In the genomic region with DNA sequence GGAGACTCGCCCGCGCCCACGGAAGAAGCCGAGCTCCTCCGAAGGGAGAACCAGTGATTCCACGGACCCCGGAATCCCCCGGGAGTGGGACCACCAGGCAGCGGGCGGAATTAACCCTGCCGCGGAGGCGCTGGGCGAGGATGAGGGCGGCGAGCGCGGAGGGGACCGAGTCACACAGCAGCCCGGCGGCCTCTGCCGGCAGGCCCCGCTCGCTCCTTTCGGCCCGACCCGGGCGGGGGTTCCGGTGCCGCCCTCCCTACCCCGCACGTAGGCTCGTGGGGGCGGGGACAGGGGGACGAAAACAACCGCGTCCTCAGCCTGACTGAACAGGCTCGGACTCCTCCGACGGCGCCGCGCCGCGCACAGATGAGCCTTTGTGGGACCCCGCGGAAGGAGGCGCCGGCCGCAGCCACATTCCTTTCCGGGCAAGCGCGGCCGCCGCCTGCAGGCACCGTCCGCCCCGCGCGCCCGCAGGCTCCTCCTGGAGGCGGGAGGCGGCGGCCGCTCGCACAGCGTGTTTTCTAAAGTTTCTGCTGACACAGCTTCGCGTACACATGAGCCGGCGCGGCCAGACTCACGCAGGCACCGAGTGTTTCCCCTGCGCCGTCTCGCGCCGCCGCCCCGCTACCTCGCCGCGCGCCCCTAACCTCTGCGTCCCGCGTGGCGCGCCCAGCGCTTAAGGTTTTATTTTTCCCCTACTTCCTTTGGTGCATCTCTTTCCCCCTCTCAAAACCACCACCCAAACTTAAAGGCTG, we compare ENCODE assay signal across 1 cellular context.
TF ChIP-seq lines count a peak whose summit lies in the region.

No MANE protein-coding gene starts in this region.

TF ChIP-seq in HepG2, 621 proteins besides CTCF, POLR2A, EP300 and RAD21 (continued from another document and continues in another):
- TF ChIP-seq CCAR2 (optimal IDR thresholded peaks at IDR 0.05; ENCODE audit: low read depth, low read length) (no peak), HNRNPK (IDR thresholded peaks at IDR 0.05; ENCODE audit: low read depth, low read length, poor library complexity, severe bottlenecking) (peak; percentile 85), ZBTB38 (CRISPR knock-in tag; IDR thresholded peaks at IDR 0.05) (peak; percentile 92), REL (CRISPR knock-in tag; conservative IDR thresholded peaks at IDR 0.05) (peak; percentile 78; the same call in 1 of the 2 replicates), PAF1 (CRISPR knock-in tag; IDR thresholded peaks at IDR 0.05) (no peak; the same call in 1 of the 2 replicates), RFXAP (CRISPR knock-in tag; IDR thresholded peaks at IDR 0.05; ENCODE audit: borderline replicate concordance) (peak; percentile 65; the same call in 1 of the 2 replicates), MYC (CRISPR knock-in tag; IDR thresholded peaks at IDR 0.05; ENCODE audit: borderline replicate concordance) (peak; percentile 54), ZNF44 (CRISPR knock-in tag; IDR thresholded peaks at IDR 0.05) (0 out of 2 replicates have a peak, but pooled peaks have one; percentile 67), KMT2B (CRISPR knock-in tag; IDR thresholded peaks at IDR 0.05) (no peak; the same call in none of the 2 replicates), SRSF1 (optimal IDR thresholded peaks at IDR 0.05; ENCODE audit: low read depth, low read length) (peak; percentile 93), PHF21A (CRISPR knock-in tag; IDR thresholded peaks at IDR 0.05) (peak; percentile 78), ZNF432 (CRISPR knock-in tag; IDR thresholded peaks at IDR 0.05; ENCODE audit: borderline replicate concordance) (no peak), ATF1 (CRISPR knock-in tag; IDR thresholded peaks at IDR 0.05) (no peak), AGO1 (IDR thresholded peaks at IDR 0.05; ENCODE audit: low read depth, low read length, poor library complexity, severe bottlenecking) (peak; percentile 73), ZBTB20 (CRISPR knock-in tag; IDR thresholded peaks at IDR 0.05; ENCODE audit: borderline replicate concordance, low read depth) (no peak; the same call in 1 of the 2 replicates), PITX1 (CRISPR knock-in tag; IDR thresholded peaks at IDR 0.05) (peak; percentile 66), SAP130 (CRISPR knock-in tag; IDR thresholded peaks at IDR 0.05; ENCODE audit: low read depth) (peak; percentile 84), BCL6 (CRISPR knock-in tag; IDR thresholded peaks at IDR 0.05) (peak; percentile 68), XRCC5 (optimal IDR thresholded peaks at IDR 0.05; ENCODE audit: low read length) (peak; percentile 91), RCOR2 (CRISPR knock-in tag; IDR thresholded peaks at IDR 0.05) (no peak), HNF4A (CRISPR knock-in tag; IDR thresholded peaks at IDR 0.05) (0 out of 2 replicates have a peak, but pooled peaks have one; percentile 3), FOXK2 (IDR thresholded peaks at IDR 0.05) (no peak), SRF (IDR thresholded peaks at IDR 0.05; ENCODE audit: low read depth, low read length) (0 out of 2 replicates have a peak, but pooled peaks have one; percentile 19)
- TF ChIP-seq, protein P1, sequence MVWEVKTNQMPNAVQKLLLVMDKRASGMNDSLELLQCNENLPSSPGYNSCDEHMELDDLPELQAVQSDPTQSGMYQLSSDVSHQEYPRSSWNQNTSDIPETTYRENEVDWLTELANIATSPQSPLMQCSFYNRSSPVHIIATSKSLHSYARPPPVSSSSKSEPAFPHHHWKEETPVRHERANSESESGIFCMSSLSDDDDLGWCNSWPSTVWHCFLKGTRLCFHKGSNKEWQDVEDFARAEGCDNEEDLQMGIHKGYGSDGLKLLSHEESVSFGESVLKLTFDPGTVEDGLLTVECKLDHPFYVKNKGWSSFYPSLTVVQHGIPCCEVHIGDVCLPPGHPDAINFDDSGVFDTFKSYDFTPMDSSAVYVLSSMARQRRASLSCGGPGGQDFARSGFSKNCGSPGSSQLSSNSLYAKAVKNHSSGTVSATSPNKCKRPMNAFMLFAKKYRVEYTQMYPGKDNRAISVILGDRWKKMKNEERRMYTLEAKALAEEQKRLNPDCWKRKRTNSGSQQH (CRISPR knock-in tag; IDR thresholded peaks at IDR 0.05; ENCODE audit: low read depth) = peak; percentile 88
- TF ChIP-seq, protein P2, sequence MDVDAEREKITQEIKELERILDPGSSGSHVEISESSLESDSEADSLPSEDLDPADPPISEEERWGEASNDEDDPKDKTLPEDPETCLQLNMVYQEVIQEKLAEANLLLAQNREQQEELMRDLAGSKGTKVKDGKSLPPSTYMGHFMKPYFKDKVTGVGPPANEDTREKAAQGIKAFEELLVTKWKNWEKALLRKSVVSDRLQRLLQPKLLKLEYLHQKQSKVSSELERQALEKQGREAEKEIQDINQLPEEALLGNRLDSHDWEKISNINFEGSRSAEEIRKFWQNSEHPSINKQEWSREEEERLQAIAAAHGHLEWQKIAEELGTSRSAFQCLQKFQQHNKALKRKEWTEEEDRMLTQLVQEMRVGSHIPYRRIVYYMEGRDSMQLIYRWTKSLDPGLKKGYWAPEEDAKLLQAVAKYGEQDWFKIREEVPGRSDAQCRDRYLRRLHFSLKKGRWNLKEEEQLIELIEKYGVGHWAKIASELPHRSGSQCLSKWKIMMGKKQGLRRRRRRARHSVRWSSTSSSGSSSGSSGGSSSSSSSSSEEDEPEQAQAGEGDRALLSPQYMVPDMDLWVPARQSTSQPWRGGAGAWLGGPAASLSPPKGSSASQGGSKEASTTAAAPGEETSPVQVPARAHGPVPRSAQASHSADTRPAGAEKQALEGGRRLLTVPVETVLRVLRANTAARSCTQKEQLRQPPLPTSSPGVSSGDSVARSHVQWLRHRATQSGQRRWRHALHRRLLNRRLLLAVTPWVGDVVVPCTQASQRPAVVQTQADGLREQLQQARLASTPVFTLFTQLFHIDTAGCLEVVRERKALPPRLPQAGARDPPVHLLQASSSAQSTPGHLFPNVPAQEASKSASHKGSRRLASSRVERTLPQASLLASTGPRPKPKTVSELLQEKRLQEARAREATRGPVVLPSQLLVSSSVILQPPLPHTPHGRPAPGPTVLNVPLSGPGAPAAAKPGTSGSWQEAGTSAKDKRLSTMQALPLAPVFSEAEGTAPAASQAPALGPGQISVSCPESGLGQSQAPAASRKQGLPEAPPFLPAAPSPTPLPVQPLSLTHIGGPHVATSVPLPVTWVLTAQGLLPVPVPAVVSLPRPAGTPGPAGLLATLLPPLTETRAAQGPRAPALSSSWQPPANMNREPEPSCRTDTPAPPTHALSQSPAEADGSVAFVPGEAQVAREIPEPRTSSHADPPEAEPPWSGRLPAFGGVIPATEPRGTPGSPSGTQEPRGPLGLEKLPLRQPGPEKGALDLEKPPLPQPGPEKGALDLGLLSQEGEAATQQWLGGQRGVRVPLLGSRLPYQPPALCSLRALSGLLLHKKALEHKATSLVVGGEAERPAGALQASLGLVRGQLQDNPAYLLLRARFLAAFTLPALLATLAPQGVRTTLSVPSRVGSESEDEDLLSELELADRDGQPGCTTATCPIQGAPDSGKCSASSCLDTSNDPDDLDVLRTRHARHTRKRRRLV (CRISPR knock-in tag; IDR thresholded peaks at IDR 0.05) = peak; percentile 44; the same call in 1 of the 2 replicates
- TF ChIP-seq, protein P3, sequence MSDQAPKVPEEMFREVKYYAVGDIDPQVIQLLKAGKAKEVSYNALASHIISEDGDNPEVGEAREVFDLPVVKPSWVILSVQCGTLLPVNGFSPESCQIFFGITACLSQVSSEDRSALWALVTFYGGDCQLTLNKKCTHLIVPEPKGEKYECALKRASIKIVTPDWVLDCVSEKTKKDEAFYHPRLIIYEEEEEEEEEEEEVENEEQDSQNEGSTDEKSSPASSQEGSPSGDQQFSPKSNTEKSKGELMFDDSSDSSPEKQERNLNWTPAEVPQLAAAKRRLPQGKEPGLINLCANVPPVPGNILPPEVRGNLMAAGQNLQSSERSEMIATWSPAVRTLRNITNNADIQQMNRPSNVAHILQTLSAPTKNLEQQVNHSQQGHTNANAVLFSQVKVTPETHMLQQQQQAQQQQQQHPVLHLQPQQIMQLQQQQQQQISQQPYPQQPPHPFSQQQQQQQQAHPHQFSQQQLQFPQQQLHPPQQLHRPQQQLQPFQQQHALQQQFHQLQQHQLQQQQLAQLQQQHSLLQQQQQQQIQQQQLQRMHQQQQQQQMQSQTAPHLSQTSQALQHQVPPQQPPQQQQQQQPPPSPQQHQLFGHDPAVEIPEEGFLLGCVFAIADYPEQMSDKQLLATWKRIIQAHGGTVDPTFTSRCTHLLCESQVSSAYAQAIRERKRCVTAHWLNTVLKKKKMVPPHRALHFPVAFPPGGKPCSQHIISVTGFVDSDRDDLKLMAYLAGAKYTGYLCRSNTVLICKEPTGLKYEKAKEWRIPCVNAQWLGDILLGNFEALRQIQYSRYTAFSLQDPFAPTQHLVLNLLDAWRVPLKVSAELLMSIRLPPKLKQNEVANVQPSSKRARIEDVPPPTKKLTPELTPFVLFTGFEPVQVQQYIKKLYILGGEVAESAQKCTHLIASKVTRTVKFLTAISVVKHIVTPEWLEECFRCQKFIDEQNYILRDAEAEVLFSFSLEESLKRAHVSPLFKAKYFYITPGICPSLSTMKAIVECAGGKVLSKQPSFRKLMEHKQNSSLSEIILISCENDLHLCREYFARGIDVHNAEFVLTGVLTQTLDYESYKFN (CRISPR knock-in tag; conservative IDR thresholded peaks at IDR 0.05) = peak; percentile 69
- TF ChIP-seq, protein P4, sequence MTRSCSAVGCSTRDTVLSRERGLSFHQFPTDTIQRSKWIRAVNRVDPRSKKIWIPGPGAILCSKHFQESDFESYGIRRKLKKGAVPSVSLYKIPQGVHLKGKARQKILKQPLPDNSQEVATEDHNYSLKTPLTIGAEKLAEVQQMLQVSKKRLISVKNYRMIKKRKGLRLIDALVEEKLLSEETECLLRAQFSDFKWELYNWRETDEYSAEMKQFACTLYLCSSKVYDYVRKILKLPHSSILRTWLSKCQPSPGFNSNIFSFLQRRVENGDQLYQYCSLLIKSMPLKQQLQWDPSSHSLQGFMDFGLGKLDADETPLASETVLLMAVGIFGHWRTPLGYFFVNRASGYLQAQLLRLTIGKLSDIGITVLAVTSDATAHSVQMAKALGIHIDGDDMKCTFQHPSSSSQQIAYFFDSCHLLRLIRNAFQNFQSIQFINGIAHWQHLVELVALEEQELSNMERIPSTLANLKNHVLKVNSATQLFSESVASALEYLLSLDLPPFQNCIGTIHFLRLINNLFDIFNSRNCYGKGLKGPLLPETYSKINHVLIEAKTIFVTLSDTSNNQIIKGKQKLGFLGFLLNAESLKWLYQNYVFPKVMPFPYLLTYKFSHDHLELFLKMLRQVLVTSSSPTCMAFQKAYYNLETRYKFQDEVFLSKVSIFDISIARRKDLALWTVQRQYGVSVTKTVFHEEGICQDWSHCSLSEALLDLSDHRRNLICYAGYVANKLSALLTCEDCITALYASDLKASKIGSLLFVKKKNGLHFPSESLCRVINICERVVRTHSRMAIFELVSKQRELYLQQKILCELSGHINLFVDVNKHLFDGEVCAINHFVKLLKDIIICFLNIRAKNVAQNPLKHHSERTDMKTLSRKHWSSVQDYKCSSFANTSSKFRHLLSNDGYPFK (CRISPR knock-in tag; IDR thresholded peaks at IDR 0.05; ENCODE audit: borderline replicate concordance) = peak; percentile 86; the same call in 1 of the 2 replicates
- TF ChIP-seq, protein P5, sequence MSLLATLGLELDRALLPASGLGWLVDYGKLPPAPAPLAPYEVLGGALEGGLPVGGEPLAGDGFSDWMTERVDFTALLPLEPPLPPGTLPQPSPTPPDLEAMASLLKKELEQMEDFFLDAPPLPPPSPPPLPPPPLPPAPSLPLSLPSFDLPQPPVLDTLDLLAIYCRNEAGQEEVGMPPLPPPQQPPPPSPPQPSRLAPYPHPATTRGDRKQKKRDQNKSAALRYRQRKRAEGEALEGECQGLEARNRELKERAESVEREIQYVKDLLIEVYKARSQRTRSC (CRISPR knock-in tag; IDR thresholded peaks at IDR 0.05; ENCODE audit: low read depth) = 0 out of 2 replicates have a peak, but pooled peaks have one; percentile 45
- TF ChIP-seq, protein P6, sequence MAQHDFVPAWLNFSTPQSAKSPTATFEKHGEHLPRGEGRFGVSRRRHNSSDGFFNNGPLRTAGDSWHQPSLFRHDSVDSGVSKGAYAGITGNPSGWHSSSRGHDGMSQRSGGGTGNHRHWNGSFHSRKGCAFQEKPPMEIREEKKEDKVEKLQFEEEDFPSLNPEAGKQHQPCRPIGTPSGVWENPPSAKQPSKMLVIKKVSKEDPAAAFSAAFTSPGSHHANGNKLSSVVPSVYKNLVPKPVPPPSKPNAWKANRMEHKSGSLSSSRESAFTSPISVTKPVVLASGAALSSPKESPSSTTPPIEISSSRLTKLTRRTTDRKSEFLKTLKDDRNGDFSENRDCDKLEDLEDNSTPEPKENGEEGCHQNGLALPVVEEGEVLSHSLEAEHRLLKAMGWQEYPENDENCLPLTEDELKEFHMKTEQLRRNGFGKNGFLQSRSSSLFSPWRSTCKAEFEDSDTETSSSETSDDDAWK (CRISPR knock-in tag; IDR thresholded peaks at IDR 0.05) = no peak
- TF ChIP-seq, protein P7, sequence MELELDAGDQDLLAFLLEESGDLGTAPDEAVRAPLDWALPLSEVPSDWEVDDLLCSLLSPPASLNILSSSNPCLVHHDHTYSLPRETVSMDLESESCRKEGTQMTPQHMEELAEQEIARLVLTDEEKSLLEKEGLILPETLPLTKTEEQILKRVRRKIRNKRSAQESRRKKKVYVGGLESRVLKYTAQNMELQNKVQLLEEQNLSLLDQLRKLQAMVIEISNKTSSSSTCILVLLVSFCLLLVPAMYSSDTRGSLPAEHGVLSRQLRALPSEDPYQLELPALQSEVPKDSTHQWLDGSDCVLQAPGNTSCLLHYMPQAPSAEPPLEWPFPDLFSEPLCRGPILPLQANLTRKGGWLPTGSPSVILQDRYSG (CRISPR knock-in tag; IDR thresholded peaks at IDR 0.05) = 0 out of 2 replicates have a peak, but pooled peaks have one; percentile 28
- TF ChIP-seq, protein P8, sequence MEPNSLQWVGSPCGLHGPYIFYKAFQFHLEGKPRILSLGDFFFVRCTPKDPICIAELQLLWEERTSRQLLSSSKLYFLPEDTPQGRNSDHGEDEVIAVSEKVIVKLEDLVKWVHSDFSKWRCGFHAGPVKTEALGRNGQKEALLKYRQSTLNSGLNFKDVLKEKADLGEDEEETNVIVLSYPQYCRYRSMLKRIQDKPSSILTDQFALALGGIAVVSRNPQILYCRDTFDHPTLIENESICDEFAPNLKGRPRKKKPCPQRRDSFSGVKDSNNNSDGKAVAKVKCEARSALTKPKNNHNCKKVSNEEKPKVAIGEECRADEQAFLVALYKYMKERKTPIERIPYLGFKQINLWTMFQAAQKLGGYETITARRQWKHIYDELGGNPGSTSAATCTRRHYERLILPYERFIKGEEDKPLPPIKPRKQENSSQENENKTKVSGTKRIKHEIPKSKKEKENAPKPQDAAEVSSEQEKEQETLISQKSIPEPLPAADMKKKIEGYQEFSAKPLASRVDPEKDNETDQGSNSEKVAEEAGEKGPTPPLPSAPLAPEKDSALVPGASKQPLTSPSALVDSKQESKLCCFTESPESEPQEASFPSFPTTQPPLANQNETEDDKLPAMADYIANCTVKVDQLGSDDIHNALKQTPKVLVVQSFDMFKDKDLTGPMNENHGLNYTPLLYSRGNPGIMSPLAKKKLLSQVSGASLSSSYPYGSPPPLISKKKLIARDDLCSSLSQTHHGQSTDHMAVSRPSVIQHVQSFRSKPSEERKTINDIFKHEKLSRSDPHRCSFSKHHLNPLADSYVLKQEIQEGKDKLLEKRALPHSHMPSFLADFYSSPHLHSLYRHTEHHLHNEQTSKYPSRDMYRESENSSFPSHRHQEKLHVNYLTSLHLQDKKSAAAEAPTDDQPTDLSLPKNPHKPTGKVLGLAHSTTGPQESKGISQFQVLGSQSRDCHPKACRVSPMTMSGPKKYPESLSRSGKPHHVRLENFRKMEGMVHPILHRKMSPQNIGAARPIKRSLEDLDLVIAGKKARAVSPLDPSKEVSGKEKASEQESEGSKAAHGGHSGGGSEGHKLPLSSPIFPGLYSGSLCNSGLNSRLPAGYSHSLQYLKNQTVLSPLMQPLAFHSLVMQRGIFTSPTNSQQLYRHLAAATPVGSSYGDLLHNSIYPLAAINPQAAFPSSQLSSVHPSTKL (CRISPR knock-in tag; IDR thresholded peaks at IDR 0.05) = peak; percentile 66
- TF ChIP-seq, protein P9, sequence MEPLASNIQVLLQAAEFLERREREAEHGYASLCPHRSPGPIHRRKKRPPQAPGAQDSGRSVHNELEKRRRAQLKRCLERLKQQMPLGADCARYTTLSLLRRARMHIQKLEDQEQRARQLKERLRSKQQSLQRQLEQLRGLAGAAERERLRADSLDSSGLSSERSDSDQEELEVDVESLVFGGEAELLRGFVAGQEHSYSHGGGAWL (CRISPR knock-in tag; IDR thresholded peaks at IDR 0.05) = peak; percentile 93
